24 cellular contexts compared by ENCODE assay signal in the genomic region with DNA sequence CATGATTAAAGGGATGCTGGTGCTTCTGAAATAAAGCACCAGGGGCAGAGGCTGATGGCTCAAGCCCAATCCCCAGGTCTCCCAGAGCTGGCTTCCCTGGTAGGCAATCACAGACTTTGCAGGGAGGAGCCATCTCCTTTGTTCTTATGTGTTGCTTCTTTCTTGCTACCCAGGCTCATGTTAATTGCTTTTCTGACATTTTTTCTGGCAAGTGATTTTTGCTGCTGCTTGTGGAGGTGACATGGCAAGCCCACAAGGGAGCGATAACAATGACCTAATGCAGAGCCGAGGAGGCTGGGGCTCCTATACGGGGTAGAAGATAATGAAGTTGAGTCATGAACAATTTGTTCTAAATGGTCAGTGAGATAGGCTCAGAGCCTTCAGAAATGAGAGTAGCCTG. TPM values are rescaled to one million over a fixed set of nuclear protein-coding genes. Genes with fewer than 3 reads are reported as not detected.
A peak's percentile ranks its signal among the peaks of the same experiment; 100 is the strongest.
DNase-seq lines count a peak whose midpoint lies in the region; ATAC-seq, FAIRE-seq and TF ChIP-seq lines count a peak whose summit lies in the region.
"Had no signal": no experiment of that assay in that cellular context is flagged by ENCODE, and none has a peak within 500 bp of the region (broad histone marks: within the 10 kb centered on the region; RNA-seq: fewer than 3 reads in every experiment).

No MANE protein-coding gene starts in this region.

- H3K4me3 Mint-ChIP-seq in WTC11: no peak overlapping the region
- H3K4me3 Mint-ChIP-seq: stimulated activated naive CD8-positive, alpha-beta T cell treated with anti-CD3 and anti-CD28 coated beads, Interleukin-15, amount 100 ng/mL, for 72 hours; T-helper 1 cell treated with Interleukin-12 subunit alpha and Interleukin-12 subunit beta and Interleukin-4 antibody, amounts not matched to agents 30 μg/mL and 1 μg/mL, for 36 hours had no signal

- ATAC-seq in WTC11 (peak; percentile 11), HG02571 (IDR thresholded peaks at IDR 0.05; ENCODE audit: unreplicated experiment) (no peak)
- ATAC-seq: gastrocnemius medialis; left ventricle myocardium superior; stimulated activated naive CD8-positive, alpha-beta T cell treated with anti-CD3 and anti-CD28 coated beads, Interleukin-15, amount 100 ng/mL, for 72 hours; upper lobe of right lung had no signal

- H3K79me2 ChIP-seq in fibroblast of lung (ENCODE audit: control insufficient read depth, insufficient read depth, low read length): no peaks in the 10 kb centered on the region

- H3K27me3 ChIP-seq in fibroblast of lung (ENCODE audit: control insufficient read depth, insufficient read depth, low read length): peaks cover 4% of the 10 kb centered on the region
- H3K27me3 ChIP-seq in effector memory CD4-positive, alpha-beta T cell (replicated peaks; ENCODE audit: control insufficient read depth, insufficient read depth, low read length, poor library complexity, severe bottlenecking): no peaks in the 10 kb centered on the region
- H3K27me3 ChIP-seq: adrenal gland, gastrocnemius medialis, ovary, sigmoid colon, upper lobe of right lung had no signal

- H3K4me3 ChIP-seq in HEK293 (ENCODE audit: low read depth, low read length) (no peak overlapping the region), fibroblast of lung (replicated peaks in 1 of 4; ENCODE audit: control extremely low read depth in 1 of 4, insufficient read depth in 1 of 4, low read depth in 3 of 4, low read length in 4 of 4) (no peak overlapping the region)
- no peak overlapping the region for H3K4me3 ChIP-seq in effector memory CD4-positive, alpha-beta T cell (ENCODE audit: insufficient read depth, low read depth, low read length, poor library complexity, severe bottlenecking)
- H3K4me3 ChIP-seq: adrenal gland, gastrocnemius medialis, HAP-1, ovary, sigmoid colon, upper lobe of right lung had no signal

- H3K4me2 ChIP-seq in fibroblast of lung (ENCODE audit: extremely low read depth, insufficient read depth, low read length): no peak overlapping the region

- H3K36me3 ChIP-seq in HEK293 (ENCODE audit: control insufficient read depth in 2 of 2, insufficient read depth in 1 of 2, low read length in 2 of 2): no peaks in the 10 kb centered on the region
- H3K36me3 ChIP-seq in fibroblast of lung (ENCODE audit: control insufficient read depth, insufficient read depth, low read length): no peaks in the 10 kb centered on the region
- H3K36me3 ChIP-seq in effector memory CD4-positive, alpha-beta T cell (ENCODE audit: control insufficient read depth, insufficient read depth, low read length): no peaks in the 10 kb centered on the region
- H3K36me3 ChIP-seq: adrenal gland, gastrocnemius medialis, HAP-1, ovary, sigmoid colon, upper lobe of right lung had no signal

- no peaks in the 10 kb centered on the region for H3K36me3 Mint-ChIP-seq in WTC11

- peaks cover 15% of the 10 kb centered on the region for H3K27me3 Mint-ChIP-seq in WTC11 (ENCODE audit: low read depth)

- H3K9me3 Mint-ChIP-seq in WTC11: no peaks in the 10 kb centered on the region
- H3K9me3 Mint-ChIP-seq: stimulated activated naive CD8-positive, alpha-beta T cell treated with anti-CD3 and anti-CD28 coated beads, Interleukin-15, amount 100 ng/mL, for 72 hours; T-helper 1 cell treated with Interleukin-12 subunit alpha and Interleukin-12 subunit beta and Interleukin-4 antibody, amounts not matched to agents 30 μg/mL and 1 μg/mL, for 36 hours had no signal

- POLR2A ChIA-PET in HEK293 (lab: Yijun Ruan, JAX): no interaction called here
- POLR2A ChIA-PET in WTC11 (lab: Charles Lee): no interaction called here

- H3K4me1 ChIP-seq in HEK293 (ENCODE audit: control insufficient read depth, insufficient read depth, low read length) (no peaks in the 10 kb centered on the region), fibroblast of lung (ENCODE audit: control insufficient read depth, extremely low read depth, insufficient read depth, low read length) (no peaks in the 10 kb centered on the region)
- peaks cover 15% of the 10 kb centered on the region for H3K4me1 ChIP-seq in effector memory CD4-positive, alpha-beta T cell (ENCODE audit: control insufficient read depth, insufficient read depth, low read length, poor library complexity, severe bottlenecking)

- CTCF ChIA-PET in HEK293 (lab: Yijun Ruan, JAX) (interaction anchor here (0.6 to 12.4 kb wide), 9 partner anchors 9 to 1252 kb away, joined by 3 to 308 read pairs (median 3); a partner anchor contains a TSS), WTC11 (lab: Charles Lee) (interaction anchor here (0.5 to 2.7 kb wide), 6 partner anchors 67 to 1004 kb away, joined by 3 to 9 read pairs (median 4); no protein-coding TSS in a partner anchor)

- FAIRE-seq in GM12892 (lab: Jason Lieb, UNC): no peak
- FAIRE-seq: GM19239 had no signal

- no peak for TF ChIP-seq POLR2A in GM12892 (IDR thresholded peaks at IDR 0.05; ENCODE audit: low read depth, low read length)

- TF ChIP-seq CTCF in HEK293 (tag by site-specific recombination; IDR thresholded peaks at IDR 0.05) (no peak), WTC11 (IDR thresholded peaks at IDR 0.05) (no peak), fibroblast of lung (conservative IDR thresholded peaks at IDR 0.05 in 1 of 2, IDR thresholded peaks at IDR 0.05 in 1 of 2; ENCODE audit: low read depth in 1 of 2, low read length in 2 of 2) (no peak)

- no peaks in the 10 kb centered on the region for H4K20me1 ChIP-seq in fibroblast of lung (ENCODE audit: control insufficient read depth, extremely low read depth, insufficient read depth, low read length)

- DNase-seq in WTC11 (ENCODE audit: low spot score) (no peak), fibroblast of lung (ENCODE audit: low read depth in 2 of 2) (peak; percentile 8 to 77), non-pigmented ciliary epithelial cell (ENCODE audit: low read depth) (peak; percentile 35), GM12892 (ENCODE audit: insufficient read length) (no peak)
- DNase-seq in effector memory CD4-positive, alpha-beta T cell: no peak
- DNase-seq: activated effector memory CD4-positive, alpha-beta T cell treated with Interleukin-2 at 50 U/mL for 16 hours; cerebellar nuclear complex; gastrocnemius medialis; left ventricle myocardium superior; NCI-H1048; NCI-H2107; NCI-H526; ovary; SHP77 treated with DMSO at 0.1 percent for 48 hours; sigmoid colon; stimulated activated CD4-positive, alpha-beta T cell treated with anti-CD3 and anti-CD28 coated beads, Interleukin-1b, Interleukin-23, amount 100 ng/mL, for 48 hours; stimulated activated naive CD8-positive, alpha-beta T cell treated with anti-CD3 and anti-CD28 coated beads, Interleukin-15, amount 100 ng/mL, for 72 hours; upper lobe of right lung had no signal

- H3K27ac Mint-ChIP-seq in WTC11: no peak overlapping the region
- H3K27ac Mint-ChIP-seq: T-helper 1 cell treated with Interleukin-12 subunit alpha and Interleukin-12 subunit beta and Interleukin-4 antibody, amounts not matched to agents 30 μg/mL and 1 μg/mL, for 36 hours had no signal

- H3K27ac ChIP-seq in HEK293 (ENCODE audit: extremely low read depth, low read depth, low read length) (no peak overlapping the region), fibroblast of lung (ENCODE audit: insufficient read depth, low read length) (no peak overlapping the region)
- H3K27ac ChIP-seq in effector memory CD4-positive, alpha-beta T cell (ENCODE audit: insufficient read depth, low read length, poor library complexity, severe bottlenecking): no peak overlapping the region
- H3K27ac ChIP-seq: gastrocnemius medialis, ovary, sigmoid colon, upper lobe of right lung had no signal

- H3K4me1 Mint-ChIP-seq in WTC11: peaks cover 13% of the 10 kb centered on the region

- no peak overlapping the region for H2AFZ ChIP-seq in fibroblast of lung (ENCODE audit: low read length)

- H3K9me3 ChIP-seq in HEK293 (ENCODE audit: control insufficient read depth, insufficient read depth, low read depth, low read length) (no peaks in the 10 kb centered on the region), fibroblast of lung (ENCODE audit: control insufficient read depth, insufficient read depth, low read depth, low read length) (no peaks in the 10 kb centered on the region)
- H3K9me3 ChIP-seq in effector memory CD4-positive, alpha-beta T cell (ENCODE audit: control insufficient read depth, low read length): no peaks in the 10 kb centered on the region
- H3K9me3 ChIP-seq: adrenal gland, gastrocnemius medialis, HAP-1, ovary, sigmoid colon, upper lobe of right lung had no signal

- no peak overlapping the region for H3K9ac ChIP-seq in fibroblast of lung (ENCODE audit: insufficient read depth, low read length)

TF ChIP-seq in HEK293, 187 proteins besides CTCF, POLR2A, EP300 and RAD21 (continues in another document):
- peak; percentile 43; the same call in 1 of the 2 replicates for TF ChIP-seq TRIM28 (IDR thresholded peaks at IDR 0.05; ENCODE audit: borderline replicate concordance, low read length)
- TF ChIP-seq ZNF837 (tag by site-specific recombination; IDR thresholded peaks at IDR 0.05): no peak
- TF ChIP-seq ZNF426 (tag by site-specific recombination; IDR thresholded peaks at IDR 0.05): no peak
- no peak for TF ChIP-seq ZNF311 (tag by site-specific recombination; IDR thresholded peaks at IDR 0.05; ENCODE audit: borderline replicate concordance)
- TF ChIP-seq GLIS1 (tag by site-specific recombination; IDR thresholded peaks at IDR 0.05): peak; percentile 52
- 0 out of 2 replicates have a peak, but pooled peaks have one; percentile 56 for TF ChIP-seq OSR2 (tag by site-specific recombination; IDR thresholded peaks at IDR 0.05)

TF ChIP-seq in WTC11, 78 proteins besides CTCF, POLR2A, EP300 and RAD21 (continues in another document):
- TF ChIP-seq ZNF416 (CRISPR knock-in tag; IDR thresholded peaks at IDR 0.05): no peak
- TF ChIP-seq, protein P1, sequence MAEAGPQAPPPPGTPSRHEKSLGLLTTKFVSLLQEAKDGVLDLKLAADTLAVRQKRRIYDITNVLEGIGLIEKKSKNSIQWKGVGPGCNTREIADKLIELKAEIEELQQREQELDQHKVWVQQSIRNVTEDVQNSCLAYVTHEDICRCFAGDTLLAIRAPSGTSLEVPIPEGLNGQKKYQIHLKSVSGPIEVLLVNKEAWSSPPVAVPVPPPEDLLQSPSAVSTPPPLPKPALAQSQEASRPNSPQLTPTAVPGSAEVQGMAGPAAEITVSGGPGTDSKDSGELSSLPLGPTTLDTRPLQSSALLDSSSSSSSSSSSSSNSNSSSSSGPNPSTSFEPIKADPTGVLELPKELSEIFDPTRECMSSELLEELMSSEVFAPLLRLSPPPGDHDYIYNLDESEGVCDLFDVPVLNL (CRISPR knock-in tag; IDR thresholded peaks at IDR 0.05; ENCODE audit: borderline replicate concordance, low read depth): no peak

RNA-seq across cellular contexts. Expression of a gene that starts 25.3 kb away (rescaled TPM):
- total RNA-seq in WTC11 (2021) (not detected in 3 replicates), fibroblast of lung (not detected in 2 replicates)
- polyA plus RNA-seq in fibroblast of lung: not detected in 2 replicates
- not detected in 2 replicates for polyA plus RNA-seq in fibroblast of lung (2012)
- polyA minus RNA-seq in fibroblast of lung (ENCODE audit: low replicate concordance): not detected in 2 replicates
- polyA plus RNA-seq in GM12892 (2012; ENCODE audit: missing spikeins): not detected
- total RNA-seq: adrenal gland, gastrocnemius medialis, left ventricle myocardium superior, ovary, sigmoid colon, upper lobe of right lung had no signal
- polyA plus RNA-seq: adrenal gland, ovary had no signal

RNA-seq across cellular contexts. Expression of a gene that starts 59.7 kb away (rescaled TPM):
- 23.5 to 26.7 TPM (median 25.7 TPM) in 3 replicates for total RNA-seq in WTC11 (2021)
- total RNA-seq in fibroblast of lung: 47.5 and 69.0 TPM in 2 replicates
- 47.4 and 51.6 TPM in 2 replicates for polyA plus RNA-seq in fibroblast of lung
- 40.1 and 40.4 TPM in 2 replicates for polyA plus RNA-seq in fibroblast of lung (2012)
- 5.1 TPM in 1 of 2 replicates, not detected in the other for polyA minus RNA-seq in fibroblast of lung (ENCODE audit: low replicate concordance)
- polyA plus RNA-seq in GM12892 (2012; ENCODE audit: missing spikeins): 14.1 TPM

Comparison
In these comparisons a context has a peak if more than half of its experiments do, and no peak if none do; other contexts are left out.
1. DNase-seq: peak in fibroblast of lung (2 of 2) and non-pigmented ciliary epithelial cell (single experiment); none in WTC11 (single experiment), effector memory CD4-positive, alpha-beta T cell (0 of 3) and GM12892 (single experiment).